7 cellular contexts compared by ENCODE assay signal in genomic region chr2:190336420-190336819, GRCh38.
"Had no signal": no experiment of that assay in that cellular context is flagged by ENCODE, and none has a peak within 500 bp of the region (broad histone marks: within the 10 kb centered on the region; RNA-seq: fewer than 3 reads in every experiment).

No MANE protein-coding gene starts in this region.

- DNase-seq: IMR-90, Karpas-422, Kasumi-1, KBM-7, KG1 had no signal

- H3K4me2 ChIP-seq: KMS-11 had no signal

- H3K9ac ChIP-seq: KMS-11 had no signal

- H3K27ac ChIP-seq: HL-60, KMS-11 had no signal
